12 cellular contexts compared by ENCODE assay signal in the genomic region with DNA sequence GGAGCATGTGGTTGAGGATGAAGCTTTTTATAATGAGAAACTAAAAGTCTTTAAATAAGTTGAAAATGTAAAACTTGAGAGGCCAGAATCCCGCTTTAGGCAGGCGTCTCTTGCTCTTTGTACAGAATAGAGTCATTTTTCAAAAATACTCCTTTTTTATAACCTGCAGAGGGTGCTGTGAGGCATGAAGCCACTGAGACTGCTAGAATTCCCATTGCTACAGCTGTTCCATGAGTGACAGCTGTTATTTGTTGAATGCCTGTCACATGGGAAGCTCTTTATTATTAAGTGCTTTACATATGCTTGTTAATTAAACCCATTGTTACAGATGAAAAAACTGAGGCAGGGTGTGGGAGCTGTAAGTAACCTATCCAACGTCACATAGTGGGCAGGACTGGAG. TPM values are rescaled to one million over a fixed set of nuclear protein-coding genes. Genes with fewer than 3 reads are reported as not detected.
DNase-seq lines count a peak whose midpoint lies in the region; ATAC-seq, FAIRE-seq and TF ChIP-seq lines count a peak whose summit lies in the region.
"Had no signal": no experiment of that assay in that cellular context is flagged by ENCODE, and none has a peak within 500 bp of the region (broad histone marks: within the 10 kb centered on the region; RNA-seq: fewer than 3 reads in every experiment).

No MANE protein-coding gene starts in this region.

- POLR2A ChIA-PET in WTC11 (lab: Charles Lee): interaction anchor here (0.6 kb wide), 1 partner anchor 243 kb away, joined by 3 read pairs; no protein-coding TSS in a partner anchor

- TF ChIP-seq POLR2A in sigmoid colon (IDR thresholded peaks at IDR 0.05): no peak

- H3K9me3 Mint-ChIP-seq in WTC11: peaks cover 8% of the 10 kb centered on the region; the same call in 1 of the 2 replicates
- H3K9me3 Mint-ChIP-seq: activated naive CD4-positive, alpha-beta T cell treated with anti-CD3 and anti-CD28 coated beads, Interleukin-2, amount 50 U/mL, for 24 hours had no signal

- DNase-seq in BE2C (no peak), HuH-7 (ENCODE audit: low spot score) (peak; percentile 45), WTC11 (ENCODE audit: low spot score) (no peak), keratinocyte (ENCODE audit: low read depth, low spot score) (no peak), hippocampal formation (lab: John Stamatoyannopoulos, UW) (no peak), sigmoid colon (no peak), GM19239 (ENCODE audit: insufficient read length, low spot score) (no peak)
- DNase-seq: CD8-positive, alpha-beta memory T cell; NCI-H2081 had no signal

- ATAC-seq in WTC11: 0 out of 2 replicates have a peak, but pooled peaks have one; percentile 22
- ATAC-seq in HG02588 (IDR thresholded peaks at IDR 0.05; ENCODE audit: unreplicated experiment): no peak

- no peaks in the 10 kb centered on the region for H3K79me2 ChIP-seq in keratinocyte (ENCODE audit: control insufficient read depth, insufficient read depth, low read length)

- no peak overlapping the region for H2AFZ ChIP-seq in keratinocyte (ENCODE audit: control insufficient read depth, low read length)

- intact Hi-C loops in sigmoid colon (cut with DNase I): no loop called here

- TF ChIP-seq EP300 in sigmoid colon (IDR thresholded peaks at IDR 0.05): no peak

- H3K27ac ChIP-seq in keratinocyte (ENCODE audit: control insufficient read depth, insufficient read depth, low read length) (no peak overlapping the region), sigmoid colon (no peak overlapping the region)

- H3K4me1 ChIP-seq in BE2C (no peaks in the 10 kb centered on the region), keratinocyte (ENCODE audit: control insufficient read depth, extremely low read depth, insufficient read depth, low read length) (no peaks in the 10 kb centered on the region), sigmoid colon (no peaks in the 10 kb centered on the region)

- H4K20me1 ChIP-seq in keratinocyte (ENCODE audit: control insufficient read depth, extremely low read depth, insufficient read depth, low read length): no peaks in the 10 kb centered on the region

- H3K36me3 Mint-ChIP-seq in WTC11: no peaks in the 10 kb centered on the region

- FAIRE-seq in keratinocyte (lab: Jason Lieb, UNC) (no peak), GM19239 (lab: Jason Lieb, UNC) (no peak)

- H3K9me3 ChIP-seq in BE2C (no peaks in the 10 kb centered on the region), keratinocyte (ENCODE audit: control insufficient read depth, low read depth, low read length) (no peaks in the 10 kb centered on the region), sigmoid colon (peaks cover 0 to 8% (median under 1%) of the 10 kb centered on the region in 4 donors)

- dilution Hi-C loops in keratinocyte (cut with MboI; ENCODE audit: extremely low pct_ligation_motif_present, low sequenced_read_pairs): no loop called here

- H3K27ac Mint-ChIP-seq in WTC11: no peak overlapping the region
- H3K27ac Mint-ChIP-seq: activated naive CD4-positive, alpha-beta T cell treated with anti-CD3 and anti-CD28 coated beads, Interleukin-2, amount 50 U/mL, for 24 hours; CD8-positive, alpha-beta memory T cell had no signal

- H3K27me3 ChIP-seq in BE2C: no peaks in the 10 kb centered on the region
- peaks cover 5% of the 10 kb centered on the region for H3K27me3 ChIP-seq in keratinocyte (ENCODE audit: control insufficient read depth, extremely low read depth, insufficient read depth, low read length)
- peaks cover 0 to 20% (median 8%) of the 10 kb centered on the region in 3 donors for H3K27me3 ChIP-seq in sigmoid colon

- H3K27me3 Mint-ChIP-seq in WTC11 (ENCODE audit: low read depth): no peaks in the 10 kb centered on the region
- H3K27me3 Mint-ChIP-seq: activated naive CD4-positive, alpha-beta T cell treated with anti-CD3 and anti-CD28 coated beads, Interleukin-2, amount 50 U/mL, for 24 hours had no signal

- H3K4me1 Mint-ChIP-seq in WTC11: no peaks in the 10 kb centered on the region
- H3K4me1 Mint-ChIP-seq: activated naive CD4-positive, alpha-beta T cell treated with anti-CD3 and anti-CD28 coated beads, Interleukin-2, amount 50 U/mL, for 24 hours; CD8-positive, alpha-beta memory T cell had no signal

- TF ChIP-seq CTCF in BE2C (IDR thresholded peaks at IDR 0.05; ENCODE audit: low read depth, low read length): peak; percentile 42
- no peak for TF ChIP-seq CTCF in WTC11 (IDR thresholded peaks at IDR 0.05)
- TF ChIP-seq CTCF in keratinocyte (optimal IDR thresholded peaks at IDR 0.05 in 1 of 3, IDR thresholded peaks at IDR 0.05 in 1 of 3, conservative IDR thresholded peaks at IDR 0.05 in 1 of 3; ENCODE audit: extremely low read depth in 1 of 3, insufficient read depth in 2 of 3, low read length in 3 of 3): peak in 2 of 3 experiments; percentile 12 to 25
- no peak for TF ChIP-seq CTCF in sigmoid colon (IDR thresholded peaks at IDR 0.05)

- H3K4me2 ChIP-seq in keratinocyte (ENCODE audit: control insufficient read depth, extremely low read depth, insufficient read depth, low read depth, low read length): no peak overlapping the region

- H3K36me3 ChIP-seq in BE2C (no peaks in the 10 kb centered on the region), keratinocyte (ENCODE audit: control insufficient read depth in 2 of 2, extremely low read depth in 1 of 2, insufficient read depth in 2 of 2, low read length in 2 of 2) (no peaks in the 10 kb centered on the region), sigmoid colon (no peaks in the 10 kb centered on the region)

- 81 to 84% methylated on average over 3 of the region's 3 CpGs for WGBS in sigmoid colon, 2 donors

- H3K4me3 ChIP-seq in BE2C (ENCODE audit: low read depth, low read length) (no peak overlapping the region), keratinocyte (ENCODE audit: control insufficient read depth in 2 of 3, extremely low read depth in 1 of 3, insufficient read depth in 2 of 3, low read depth in 1 of 3, low read length in 3 of 3) (no peak overlapping the region), sigmoid colon (no peak overlapping the region)
- H3K4me3 ChIP-seq: lung had no signal

- CTCF ChIA-PET in WTC11 (lab: Charles Lee): interaction anchor here (0.6 to 5.4 kb wide), 10 partner anchors 19 to 409 kb away, joined by 3 to 59 read pairs (median 8); a partner anchor contains a TSS

- H3K9me1 ChIP-seq in keratinocyte (ENCODE audit: control insufficient read depth, extremely low read depth, insufficient read depth, low read length): no peaks in the 10 kb centered on the region

- H3K4me3 Mint-ChIP-seq in WTC11: no peak overlapping the region
- H3K4me3 Mint-ChIP-seq: activated naive CD4-positive, alpha-beta T cell treated with anti-CD3 and anti-CD28 coated beads, Interleukin-2, amount 50 U/mL, for 24 hours; CD8-positive, alpha-beta memory T cell had no signal

- H3K9ac ChIP-seq in keratinocyte (ENCODE audit: control insufficient read depth, extremely low read depth, insufficient read depth, low read length): no peak overlapping the region

TF ChIP-seq in WTC11, 78 proteins besides CTCF, POLR2A, EP300 and RAD21:
- TF ChIP-seq SMAD4 (CRISPR knock-in tag; IDR thresholded peaks at IDR 0.05): no peak
- TF ChIP-seq, protein P1, sequence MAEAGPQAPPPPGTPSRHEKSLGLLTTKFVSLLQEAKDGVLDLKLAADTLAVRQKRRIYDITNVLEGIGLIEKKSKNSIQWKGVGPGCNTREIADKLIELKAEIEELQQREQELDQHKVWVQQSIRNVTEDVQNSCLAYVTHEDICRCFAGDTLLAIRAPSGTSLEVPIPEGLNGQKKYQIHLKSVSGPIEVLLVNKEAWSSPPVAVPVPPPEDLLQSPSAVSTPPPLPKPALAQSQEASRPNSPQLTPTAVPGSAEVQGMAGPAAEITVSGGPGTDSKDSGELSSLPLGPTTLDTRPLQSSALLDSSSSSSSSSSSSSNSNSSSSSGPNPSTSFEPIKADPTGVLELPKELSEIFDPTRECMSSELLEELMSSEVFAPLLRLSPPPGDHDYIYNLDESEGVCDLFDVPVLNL (CRISPR knock-in tag; IDR thresholded peaks at IDR 0.05; ENCODE audit: borderline replicate concordance, low read depth): no peak
- TF ChIP-seq ZNF232 (CRISPR knock-in tag; IDR thresholded peaks at IDR 0.05): no peak
- TF ChIP-seq, protein P2, sequence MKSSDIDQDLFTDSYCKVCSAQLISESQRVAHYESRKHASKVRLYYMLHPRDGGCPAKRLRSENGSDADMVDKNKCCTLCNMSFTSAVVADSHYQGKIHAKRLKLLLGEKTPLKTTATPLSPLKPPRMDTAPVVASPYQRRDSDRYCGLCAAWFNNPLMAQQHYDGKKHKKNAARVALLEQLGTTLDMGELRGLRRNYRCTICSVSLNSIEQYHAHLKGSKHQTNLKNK (CRISPR knock-in tag; IDR thresholded peaks at IDR 0.05): no peak
- TF ChIP-seq EMX1 (CRISPR knock-in tag; IDR thresholded peaks at IDR 0.05): no peak
- TF ChIP-seq FOXJ3 (CRISPR knock-in tag; IDR thresholded peaks at IDR 0.05; ENCODE audit: borderline replicate concordance): no peak

RNA-seq across cellular contexts. Expression of a gene that starts 18.5 kb away (rescaled TPM):
- 3.3 TPM for polyA plus RNA-seq in BE2C (2012; ENCODE audit: insufficient read depth, insufficient read length, low read depth)
- total RNA-seq in WTC11 (2021) (0.78 to 1.4 TPM (median 0.80 TPM) in 3 replicates), sigmoid colon (under 1 TPM; 0.14 to 0.36 (median 0.22) TPM)
- polyA plus RNA-seq in keratinocyte (0.07 to 0.13 TPM (median 0.10 TPM) in 3 replicates), sigmoid colon (under 1 TPM in 1 of 3 donors, not detected in 2; 0.16 TPM)
- 0.16 TPM for polyA plus RNA-seq in keratinocyte (2011; ENCODE audit: low read depth)
- 0.04 and 0.06 TPM in 2 replicates for polyA plus RNA-seq in keratinocyte (2011; cell fraction: cytosol; rRNA removed)
- 0.37 and 0.44 TPM in 2 replicates for polyA plus RNA-seq in keratinocyte (2011; cell fraction: nucleus; rRNA removed)
- 0.10 and 0.56 TPM in 2 replicates for polyA plus RNA-seq in keratinocyte (2012; ENCODE audit: low replicate concordance)
- 0.07 to 0.46 TPM (median 0.13 TPM) in 3 replicates for polyA minus RNA-seq in keratinocyte
- not detected for polyA minus RNA-seq in keratinocyte (2011; cell fraction: cytosol; rRNA and poly(A)+ RNA removed)
- polyA minus RNA-seq in keratinocyte (2011; cell fraction: nucleus; rRNA and poly(A)+ RNA removed): 0.11 and 0.70 TPM in 2 replicates
- polyA plus RNA-seq: CD8-positive, alpha-beta memory T cell had no signal

Comparison
In these comparisons a context has a peak if more than half of its experiments do, and no peak if none do; other contexts are left out.
1. CTCF ChIP-seq: peak in BE2C (single experiment) and keratinocyte (2 of 3); none in WTC11 (single experiment) and sigmoid colon (0 of 4).